Comparison of ENCODE assay signal across 21 cellular contexts in the genomic region with DNA sequence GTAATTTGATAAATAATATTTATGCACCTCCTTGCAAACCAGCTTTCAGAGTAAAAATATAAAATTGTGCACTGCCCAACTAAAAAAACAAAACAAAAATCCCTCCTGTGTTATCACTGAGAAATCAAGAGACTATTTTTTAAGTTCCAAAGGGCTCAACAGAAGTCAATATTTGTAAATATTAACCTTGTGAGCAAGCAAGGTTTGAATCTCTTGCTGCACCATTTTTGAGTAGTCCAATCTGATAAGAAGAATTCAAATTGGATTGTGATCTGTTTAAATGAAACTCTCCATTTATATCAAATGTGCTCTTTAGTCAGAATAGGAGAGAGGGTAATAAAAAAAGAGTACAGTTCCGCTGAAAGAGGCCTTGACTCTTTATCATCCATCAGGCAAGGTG.
"Had no signal": no experiment of that assay in that cellular context is flagged by ENCODE, and none has a peak within 500 bp of the region (broad histone marks: within the 10 kb centered on the region; RNA-seq: fewer than 3 reads in every experiment).

No MANE protein-coding gene starts in this region.

- H3K9me3 ChIP-seq: esophagus muscularis mucosa, gastroesophageal sphincter, heart left ventricle, left ventricle myocardium inferior, lower lobe of right lung, mucosa of descending colon had no signal

- H3K27ac ChIP-seq: coronary artery, dorsolateral prefrontal cortex, esophagus muscularis mucosa, foreskin keratinocyte, gastroesophageal sphincter, heart left ventricle, left ventricle myocardium inferior, lower lobe of right lung had no signal

- ATAC-seq: foreskin keratinocyte, gastroesophageal sphincter, heart left ventricle, left cardiac atrium, lower lobe of right lung, mucosa of descending colon had no signal

- H3K4me3 ChIP-seq: coronary artery, dorsolateral prefrontal cortex, esophagus muscularis mucosa, gastroesophageal sphincter, heart left ventricle, left ventricle myocardium inferior, lower lobe of right lung, mucosa of descending colon had no signal

- H3K27me3 ChIP-seq: dorsolateral prefrontal cortex, esophagus muscularis mucosa, foreskin keratinocyte, gastroesophageal sphincter, heart left ventricle had no signal

- H3K4me1 ChIP-seq: esophagus muscularis mucosa, foreskin keratinocyte, gastroesophageal sphincter, heart left ventricle, left ventricle myocardium inferior, lower lobe of right lung had no signal

- DNase-seq: dermis blood vessel endothelial cell; dorsolateral prefrontal cortex; effector CD4-positive, alpha-beta T cell; effector memory CD4-positive, alpha-beta T cell; foreskin keratinocyte; heart left ventricle; hippocampal formation; left cardiac atrium; left ventricle myocardium inferior; lower lobe of right lung; mesenchymal stem cell; mucosa of descending colon; naive B cell had no signal

- FAIRE-seq: colon, endothelial cell of umbilical vein, frontal cortex, islet of Langerhans, keratinocyte had no signal

- H3K36me3 ChIP-seq: esophagus muscularis mucosa, gastroesophageal sphincter, heart left ventricle, left ventricle myocardium inferior, lower lobe of right lung had no signal
